ENCODE assay signal across 12 cellular contexts in genomic region chr17:37828313-37829124, GRCh38.
A peak's percentile ranks its signal among the peaks of the same experiment; 100 is the strongest.
DNase-seq lines count a peak whose midpoint lies in the region; ATAC-seq and TF ChIP-seq lines count a peak whose summit lies in the region.
"Had no signal": no experiment of that assay in that cellular context is flagged by ENCODE, and none has a peak within 500 bp of the region (broad histone marks: within the 10 kb centered on the region; RNA-seq: fewer than 3 reads in every experiment).

No MANE protein-coding gene starts in this region.

- WGBS in GM23248 (ENCODE audit: low coverage in 1 of 2, low lambda C conversion rate in 2 of 2, missing lambda C conversion rate in 2 of 2), 2 experiments = 43 to 49% methylated on average over 7 of the region's 7 CpGs
- WGBS in psoas muscle, 3 donors = 53 to 58% (median 56%) methylated on average over 7 of the region's 7 CpGs

- H3K4me3 ChIP-seq in GM23248 (no peak overlapping the region), SJSA1 (no peak overlapping the region), MM.1S (ENCODE audit: low read length) (no peak overlapping the region), psoas muscle (no peak overlapping the region)

- H3K9me3 ChIP-seq in GM23248 (ENCODE audit: low read depth) (no peaks in the 10 kb centered on the region), SJSA1 (replicated peaks) (no peaks in the 10 kb centered on the region), MM.1S (replicated peaks; ENCODE audit: insufficient read depth, low read length) (no peaks in the 10 kb centered on the region), psoas muscle (no peaks in the 10 kb centered on the region)

- H3K4me1 Mint-ChIP-seq in endothelial cell (ENCODE audit: unreplicated experiment) = peaks cover 27% of the 10 kb centered on the region

- no peaks in the 10 kb centered on the region for H3K9me3 Mint-ChIP-seq in endothelial cell (ENCODE audit: unreplicated experiment)

- in situ Hi-C loops in GM23248 (cut with MboI) = loop anchor here (10.0 kb wide), 1 partner anchor 64 kb away; no protein-coding TSS in a partner anchor

- intact Hi-C loops in psoas muscle (cut with DNase I) = loop anchor here in 1 of 2 donors (10.0 kb wide), 1 partner anchor 64 kb away; no protein-coding TSS in a partner anchor

- no peak for TF ChIP-seq CTCF in MM.1S (IDR thresholded peaks at IDR 0.05; ENCODE audit: low read length)
- no peak for TF ChIP-seq CTCF in endothelial cell (IDR thresholded peaks at IDR 0.05; ENCODE audit: unreplicated experiment)
- no peak for TF ChIP-seq CTCF in psoas muscle (IDR thresholded peaks at IDR 0.05)

- DNase-seq in AG08396 (ENCODE audit: low spot score) (peak; percentile 34), GM23248 (peak; percentile 40), SJSA1 (ENCODE audit: low read depth in 1 of 2, low spot score in 2 of 2) (peak in 1 of 2 experiments; percentile 50), fibroblast of the conjunctiva (ENCODE audit: low read depth) (peak; percentile 5), MM.1S (no peak), mucosa of gallbladder (ENCODE audit: low spot score) (no peak), endothelial cell (ENCODE audit: low spot score) (no peak), psoas muscle (no peak)
- DNase-seq: activated CD4-positive, CD25-positive, alpha-beta regulatory T cell; COR-L47; kidney glomerular epithelial cell; stimulated activated CD4-positive, alpha-beta T cell treated with anti-CD3 and anti-CD28 coated beads, Interleukin-2, amount 100 ng/mL, for 48 hours had no signal

- H3K27ac ChIP-seq in GM23248 (no peak overlapping the region), SJSA1 (peak overlapping the region; percentile 33), MM.1S (ENCODE audit: low read length) (no peak overlapping the region), psoas muscle (no peak overlapping the region)

- H3K4me1 ChIP-seq in GM23248 (ENCODE audit: insufficient read depth) (no peaks in the 10 kb centered on the region; the same call in 1 of the 2 replicates), SJSA1 (replicated peaks) (peaks cover 40% of the 10 kb centered on the region), MM.1S (ENCODE audit: low read length) (peaks cover 9% of the 10 kb centered on the region), psoas muscle (no peaks in the 10 kb centered on the region)

- H3K4me2 ChIP-seq in GM23248 (ENCODE audit: unreplicated experiment) (no peak overlapping the region), MM.1S (ENCODE audit: low read depth, low read length) (no peak overlapping the region)

- H3K27me3 Mint-ChIP-seq in endothelial cell (ENCODE audit: unreplicated experiment) = peaks cover 5% of the 10 kb centered on the region

- H3K9ac ChIP-seq in GM23248 (no peak overlapping the region), MM.1S (ENCODE audit: low read length) (no peak overlapping the region)

- no peaks in the 10 kb centered on the region for H3F3A ChIP-seq in GM23248 (ENCODE audit: insufficient read depth)
- no peaks in the 10 kb centered on the region for H3F3A ChIP-seq in MM.1S (ENCODE audit: insufficient read depth, low read length)

- no peaks in the 10 kb centered on the region for H3K36me3 ChIP-seq in GM23248 (ENCODE audit: low read depth)
- H3K36me3 ChIP-seq in SJSA1 = no peaks in the 10 kb centered on the region
- H3K36me3 ChIP-seq in MM.1S (replicated peaks; ENCODE audit: insufficient read depth, low read length) = no peaks in the 10 kb centered on the region
- no peaks in the 10 kb centered on the region for H3K36me3 ChIP-seq in psoas muscle (ENCODE audit: insufficient read depth in 1 of 2, low read depth in 1 of 2)

- no peaks in the 10 kb centered on the region for H3K79me2 ChIP-seq in GM23248 (ENCODE audit: insufficient read depth)
- no peaks in the 10 kb centered on the region for H3K79me2 ChIP-seq in MM.1S (ENCODE audit: low read length)

- H4K20me1 ChIP-seq in GM23248 (ENCODE audit: insufficient read depth) (no peaks in the 10 kb centered on the region), MM.1S (ENCODE audit: insufficient read depth, low read length) (no peaks in the 10 kb centered on the region)

- H3K4me3 Mint-ChIP-seq in endothelial cell (ENCODE audit: unreplicated experiment) = no peak overlapping the region

- H3K9me2 ChIP-seq in GM23248 (ENCODE audit: insufficient read depth) = no peaks in the 10 kb centered on the region
- H3K9me2 ChIP-seq in MM.1S (replicated peaks; ENCODE audit: insufficient read depth, low read length) = no peaks in the 10 kb centered on the region

- no peak overlapping the region for H3K27ac Mint-ChIP-seq in endothelial cell (ENCODE audit: unreplicated experiment)

- ATAC-seq in psoas muscle = no peak

- H3K36me3 Mint-ChIP-seq in endothelial cell (ENCODE audit: low read depth, unreplicated experiment) = no peaks in the 10 kb centered on the region

- 0 out of 2 replicates have a peak, but pooled peaks cover 4% of the 10 kb centered on the region for H3K27me3 ChIP-seq in GM23248 (replicated peaks; ENCODE audit: insufficient read depth)
- H3K27me3 ChIP-seq in SJSA1 (replicated peaks) = no peaks in the 10 kb centered on the region
- no peaks in the 10 kb centered on the region for H3K27me3 ChIP-seq in MM.1S (replicated peaks; ENCODE audit: insufficient read depth, low read length)
- H3K27me3 ChIP-seq in psoas muscle (ENCODE audit: insufficient read depth in 3 of 3, low read length in 2 of 3) = no peaks in the 10 kb centered on the region

- peak overlapping the region; percentile 41; the same call in 1 of the 2 replicates for H2AFZ ChIP-seq in GM23248
- no peak overlapping the region for H2AFZ ChIP-seq in MM.1S (ENCODE audit: low read length)

Comparison
In these comparisons a context has a peak if more than half of its experiments do, and no peak if none do; other contexts are left out.
1. DNase-seq: peak in AG08396 (single experiment), GM23248 (single experiment) and fibroblast of the conjunctiva (single experiment); none in MM.1S (single experiment), mucosa of gallbladder (single experiment), endothelial cell (single experiment) and psoas muscle (0 of 2).